Comparison of ENCODE assay signal across 17 cellular contexts in genomic region chr7:155889636-155890508, GRCh38.
A peak's percentile ranks its signal among the peaks of the same experiment; 100 is the strongest.
DNase-seq lines count a peak whose midpoint lies in the region; ATAC-seq, FAIRE-seq and TF ChIP-seq lines count a peak whose summit lies in the region.
"Had no signal": no experiment of that assay in that cellular context is flagged by ENCODE, and none has a peak within 500 bp of the region (broad histone marks: within the 10 kb centered on the region; RNA-seq: fewer than 3 reads in every experiment).

No MANE protein-coding gene starts in this region.

- TF ChIP-seq CTCF in tibial nerve (IDR thresholded peaks at IDR 0.05), result no peak

- H3K27ac Mint-ChIP-seq in effector memory CD8-positive, alpha-beta T cell, result no peak overlapping the region
- no peak overlapping the region for H3K27ac Mint-ChIP-seq in activated CD4-positive, alpha-beta T cell treated with anti-CD3 and anti-CD28 coated beads, Interleukin-2, amount 10 ng/mL, durations not matched to agents 24 days and 14 days
- H3K27ac Mint-ChIP-seq: CD4-positive, alpha-beta memory T cell; H9 had no signal

- DNase-seq in cardiac septum (ENCODE audit: low spot score) (peak; percentile 55), Right ventricle myocardium inferior (ENCODE audit: missing footprints) (no peak), mesenteric fat pad (ENCODE audit: low spot score) (peak; percentile 82), small intestine (peak; percentile 74), tibial nerve (ENCODE audit: low spot score in 2 of 2) (no peak)
- DNase-seq in effector memory CD4-positive, alpha-beta T cell, result no peak
- DNase-seq in effector memory CD8-positive, alpha-beta T cell, result no peak
- no peak for DNase-seq in activated CD4-positive, alpha-beta T cell treated with anti-CD3 and anti-CD28 coated beads, Interleukin-2, amount 10 ng/mL, durations not matched to agents 24 days and 14 days
- DNase-seq: 8988T; BE2C; CD4-positive, alpha-beta memory T cell; H9; KG1; NCI-H1436; NCI-H2029 treated with DMSO at 0.1 percent for 48 hours; NCI-H510A treated with DMSO at 0.1 percent for 48 hours had no signal

- intact Hi-C loops in cardiac septum (cut with DNase I) (no loop called here), Right ventricle myocardium inferior (cut with DNase I) (no loop called here)
- intact Hi-C loops in activated CD4-positive, alpha-beta T cell treated with anti-CD3 and anti-CD28 coated beads, Interleukin-2, amount 10 ng/mL, durations not matched to agents 24 days and 14 days (cut with micrococcal nuclease), result no loop called here

- H3K9me3 Mint-ChIP-seq in effector memory CD8-positive, alpha-beta T cell, result peaks cover 0 to 4% of the 10 kb centered on the region in 2 donors
- H3K9me3 Mint-ChIP-seq in activated CD4-positive, alpha-beta T cell treated with anti-CD3 and anti-CD28 coated beads, Interleukin-2, amount 10 ng/mL, durations not matched to agents 24 days and 14 days, result no peaks in the 10 kb centered on the region

- WGBS in small intestine, 3 donors, result 27 to 71% (median 50%) methylated on average over 24 of the region's 24 CpGs
- WGBS in tibial nerve, 2 donors, result 89 to 90% methylated on average over 24 of the region's 24 CpGs

- peaks cover under 1 to 37% of the 10 kb centered on the region in 2 donors for H3K27me3 Mint-ChIP-seq in effector memory CD8-positive, alpha-beta T cell
- no peaks in the 10 kb centered on the region for H3K27me3 Mint-ChIP-seq in activated CD4-positive, alpha-beta T cell treated with anti-CD3 and anti-CD28 coated beads, Interleukin-2, amount 10 ng/mL, durations not matched to agents 24 days and 14 days

- H3K36me3 ChIP-seq in small intestine (ENCODE audit: control insufficient read depth in 2 of 2, insufficient read depth in 2 of 2, low read length in 2 of 2), result no peaks in the 10 kb centered on the region
- no peaks in the 10 kb centered on the region for H3K36me3 ChIP-seq in effector memory CD4-positive, alpha-beta T cell (ENCODE audit: control insufficient read depth, insufficient read depth, low read length)
- peaks cover 0 to 7% (median 0%) of the 10 kb centered on the region in 3 donors for H3K36me3 ChIP-seq in tibial nerve
- H3K36me3 ChIP-seq: BE2C had no signal

- H3K36me3 Mint-ChIP-seq in effector memory CD8-positive, alpha-beta T cell (ENCODE audit: insufficient read depth), result peaks cover 8% of the 10 kb centered on the region
- no peaks in the 10 kb centered on the region for H3K36me3 Mint-ChIP-seq in activated CD4-positive, alpha-beta T cell treated with anti-CD3 and anti-CD28 coated beads, Interleukin-2, amount 10 ng/mL, durations not matched to agents 24 days and 14 days (ENCODE audit: low read depth)
- H3K36me3 Mint-ChIP-seq: CD4-positive, alpha-beta memory T cell had no signal

- H3K27me3 ChIP-seq in small intestine (ENCODE audit: control insufficient read depth in 2 of 2, insufficient read depth in 2 of 2, low read length in 2 of 2), result no peaks in the 10 kb centered on the region
- H3K27me3 ChIP-seq in effector memory CD4-positive, alpha-beta T cell (replicated peaks; ENCODE audit: control insufficient read depth, insufficient read depth, low read length, poor library complexity, severe bottlenecking), result no peaks in the 10 kb centered on the region
- no peaks in the 10 kb centered on the region for H3K27me3 ChIP-seq in tibial nerve
- H3K27me3 ChIP-seq: BE2C had no signal

- H3K27ac ChIP-seq in small intestine (ENCODE audit: low read depth in 1 of 2, low read length in 1 of 2), result peak overlapping the region in 1 of 2 donors; percentile 11
- H3K27ac ChIP-seq in effector memory CD4-positive, alpha-beta T cell (ENCODE audit: insufficient read depth, low read length, poor library complexity, severe bottlenecking), result no peak overlapping the region
- H3K27ac ChIP-seq in tibial nerve, result no peak overlapping the region

- H3K4me1 ChIP-seq in small intestine (ENCODE audit: control insufficient read depth in 2 of 2, insufficient read depth in 1 of 2, low read depth in 1 of 2, low read length in 1 of 2) (no peaks in the 10 kb centered on the region), tibial nerve (peaks cover 0 to 18% (median 2%) of the 10 kb centered on the region in 4 donors)
- H3K4me1 ChIP-seq in effector memory CD4-positive, alpha-beta T cell (ENCODE audit: control insufficient read depth, insufficient read depth, low read length, poor library complexity, severe bottlenecking), result no peaks in the 10 kb centered on the region
- H3K4me1 ChIP-seq: BE2C had no signal

- no peaks in the 10 kb centered on the region for H3K9me3 ChIP-seq in small intestine (ENCODE audit: control insufficient read depth, low read depth)
- no peaks in the 10 kb centered on the region for H3K9me3 ChIP-seq in effector memory CD4-positive, alpha-beta T cell (ENCODE audit: control insufficient read depth, low read length)
- no peaks in the 10 kb centered on the region for H3K9me3 ChIP-seq in tibial nerve
- H3K9me3 ChIP-seq: BE2C had no signal

- H3K4me3 Mint-ChIP-seq in effector memory CD8-positive, alpha-beta T cell, result no peak overlapping the region
- no peak overlapping the region for H3K4me3 Mint-ChIP-seq in activated CD4-positive, alpha-beta T cell treated with anti-CD3 and anti-CD28 coated beads, Interleukin-2, amount 10 ng/mL, durations not matched to agents 24 days and 14 days
- H3K4me3 Mint-ChIP-seq: CD4-positive, alpha-beta memory T cell; H9 had no signal

- H3K4me3 ChIP-seq in small intestine (ENCODE audit: low read depth in 1 of 2, low read length in 2 of 2) (no peak overlapping the region), tibial nerve (no peak overlapping the region)
- H3K4me3 ChIP-seq in effector memory CD4-positive, alpha-beta T cell (ENCODE audit: insufficient read depth, low read depth, low read length, poor library complexity, severe bottlenecking), result no peak overlapping the region

- ATAC-seq in Right ventricle myocardium inferior, result no peak
- no peak for ATAC-seq in effector memory CD8-positive, alpha-beta T cell (replicated peaks)
- ATAC-seq: HepG2 had no signal

- H3K4me1 Mint-ChIP-seq in effector memory CD8-positive, alpha-beta T cell (ENCODE audit: low read depth in 2 of 2), result peaks cover 0 to 4% of the 10 kb centered on the region in 2 donors
- H3K4me1 Mint-ChIP-seq in activated CD4-positive, alpha-beta T cell treated with anti-CD3 and anti-CD28 coated beads, Interleukin-2, amount 10 ng/mL, durations not matched to agents 24 days and 14 days, result no peaks in the 10 kb centered on the region
- H3K4me1 Mint-ChIP-seq: CD4-positive, alpha-beta memory T cell had no signal

- no peak for FAIRE-seq in small intestine (lab: Jason Lieb, UNC)
- FAIRE-seq: HepG2 had no signal

- TF ChIP-seq POLR2A in tibial nerve (IDR thresholded peaks at IDR 0.05), result no peak

- TF ChIP-seq EP300 in tibial nerve (IDR thresholded peaks at IDR 0.05), result no peak

Comparison
In these comparisons a context has a peak if more than half of its experiments do, and no peak if none do; other contexts are left out.
1. DNase-seq: peak in cardiac septum (single experiment), mesenteric fat pad (single experiment) and small intestine (single experiment); none in Right ventricle myocardium inferior (single experiment), effector memory CD4-positive, alpha-beta T cell (0 of 3), tibial nerve (0 of 2), effector memory CD8-positive, alpha-beta T cell (0 of 3) and activated CD4-positive, alpha-beta T cell treated with anti-CD3 and anti-CD28 coated beads, Interleukin-2, amount 10 ng/mL, durations not matched to agents 24 days and 14 days (single experiment).